ENCODE assay signal across 23 cellular contexts in the genomic region with DNA sequence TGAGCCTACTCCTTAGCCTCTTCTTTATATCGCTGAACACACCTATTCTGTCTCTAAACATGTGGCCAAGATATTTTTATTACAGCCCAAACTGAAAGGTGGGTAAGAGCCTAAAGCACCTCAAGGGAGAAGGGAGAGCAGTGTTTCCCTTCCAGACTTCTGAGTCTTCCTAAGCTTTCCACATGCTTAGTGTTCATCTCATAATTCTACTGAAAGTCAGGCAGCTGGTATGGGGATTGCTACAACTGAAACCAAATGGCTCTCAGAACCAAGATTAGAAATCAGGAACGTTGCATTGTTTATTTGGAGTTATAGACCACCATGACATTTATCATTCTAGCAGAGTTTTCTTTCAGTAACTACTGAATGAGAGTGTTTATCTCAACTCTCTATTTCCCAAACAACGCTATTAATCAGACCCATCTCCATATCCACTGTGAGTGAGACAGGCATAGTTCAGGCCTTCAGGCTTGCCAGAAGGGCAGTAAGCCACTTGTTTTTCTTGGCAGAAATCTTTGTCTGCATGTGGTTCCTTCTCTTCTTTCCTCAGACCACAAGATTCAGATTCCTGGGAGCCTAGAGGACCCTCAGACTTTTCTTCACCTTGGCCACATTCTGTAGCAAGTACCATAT. TPM values are rescaled to one million over a fixed set of nuclear protein-coding genes. Genes with fewer than 3 reads are reported as not detected.
"Had no signal": no experiment of that assay in that cellular context is flagged by ENCODE, and none has a peak within 500 bp of the region (broad histone marks: within the 10 kb centered on the region; RNA-seq: fewer than 3 reads in every experiment).

No MANE protein-coding gene starts in this region.

- H3K9me3 ChIP-seq: ascending aorta had no signal

- H3K36me3 ChIP-seq: ascending aorta, WERI-Rb-1 had no signal

- H3K27ac ChIP-seq: ascending aorta, SK-N-MC, WERI-Rb-1 had no signal

- H3K4me3 ChIP-seq: ascending aorta, SK-N-MC had no signal

- H3K27me3 ChIP-seq: ascending aorta had no signal

- H3K4me1 ChIP-seq: ascending aorta had no signal

- ATAC-seq: activated CD8-positive, alpha-beta memory T cell treated with anti-CD3 and anti-CD28 coated beads, Interleukin-2, amount 10 ng/mL, durations not matched to agents 7 days and 5 days; PC-3 had no signal

- DNase-seq: activated CD4-positive, alpha-beta T cell treated with anti-CD3 and anti-CD28 coated beads for 48 hours; activated CD4-positive, alpha-beta T cell treated with anti-CD3 and anti-CD28 coated beads, Interleukin-2, amount 50 U/mL, for 48 hours; activated CD8-positive, alpha-beta memory T cell treated with anti-CD3 and anti-CD28 coated beads, Interleukin-2, amount 10 ng/mL, durations not matched to agents 7 days and 5 days; activated effector memory CD4-positive, alpha-beta T cell treated with Interleukin-2 at 50 U/mL for 16 hours; activated naive CD4-positive, alpha-beta T cell; activated T-cell treated with anti-CD3 and anti-CD28 coated beads, Interleukin-2, amount 50 U/mL, for 24 hours; amniotic stem cell; cerebellar nuclear complex; NCI-H1092; NCI-H1417; NCI-H1930; NCI-H2171; NCI-H2227 treated with DMSO at 0.1 percent for 48 hours; NCI-H446 treated with DMSO at 0.1 percent for 48 hours; NCI-H69; PC-3; SIG-M5; T-helper 1 cell; WERI-Rb-1 had no signal

RNA-seq across cellular contexts. Expression of a gene that starts 22.8 kb away (rescaled TPM):
- total RNA-seq: activated CD8-positive, alpha-beta memory T cell treated with anti-CD3 and anti-CD28 coated beads, Interleukin-2, amount 10 ng/mL, durations not matched to agents 7 days and 5 days; activated T-helper 1 cell treated with anti-CD3 and anti-CD28 coated beads, Interleukin-12 subunit alpha, Interleukin-12 subunit beta, Interleukin-2, Interleukin-4 antibody, amounts not matched to agents 30 ng/mL and 10 ng/mL and 1 ng/mL, durations not matched to agents 14 hours and 24 hours and 36 hours; ascending aorta; PC-3; T-helper 2 cell treated with Interferon-gamma antibody and Interleukin-4, amounts not matched to agents 100 ng/mL and 5 ng/mL, for 36 hours had no signal
